Comparison of ENCODE assay signal across 1 cellular context in the genomic region with DNA sequence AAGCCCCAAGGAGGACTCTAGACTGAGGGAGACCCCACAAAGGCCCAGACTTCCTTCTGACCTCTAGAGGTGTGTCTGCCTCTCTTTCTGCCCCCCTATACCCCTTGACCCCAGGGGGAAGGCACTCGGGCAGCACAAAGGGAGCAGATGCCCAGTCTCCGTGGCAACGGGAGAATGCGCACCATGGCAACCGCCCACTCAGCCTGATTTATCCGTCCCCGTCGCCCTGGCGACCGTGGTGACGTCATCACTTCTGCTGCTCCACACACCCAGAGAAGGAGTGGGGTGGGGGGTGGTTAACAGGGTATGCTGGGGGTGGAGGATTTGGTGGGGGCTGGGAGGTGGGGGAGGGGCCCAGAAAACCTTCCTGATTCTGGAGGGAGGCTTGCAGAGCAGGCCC.
TF ChIP-seq lines count a peak whose summit lies in the region.

No MANE protein-coding gene starts in this region.

TF ChIP-seq in IMR-90, 13 proteins besides CTCF, POLR2A, EP300 and RAD21 (continued from another document):
- TF ChIP-seq RFX5 (IDR thresholded peaks at IDR 0.05; ENCODE audit: low read depth, low read length), result no peak
- TF ChIP-seq NFE2L2 (IDR thresholded peaks at IDR 0.05; ENCODE audit: low read depth, low read length), result no peak
- TF ChIP-seq, protein P1, sequence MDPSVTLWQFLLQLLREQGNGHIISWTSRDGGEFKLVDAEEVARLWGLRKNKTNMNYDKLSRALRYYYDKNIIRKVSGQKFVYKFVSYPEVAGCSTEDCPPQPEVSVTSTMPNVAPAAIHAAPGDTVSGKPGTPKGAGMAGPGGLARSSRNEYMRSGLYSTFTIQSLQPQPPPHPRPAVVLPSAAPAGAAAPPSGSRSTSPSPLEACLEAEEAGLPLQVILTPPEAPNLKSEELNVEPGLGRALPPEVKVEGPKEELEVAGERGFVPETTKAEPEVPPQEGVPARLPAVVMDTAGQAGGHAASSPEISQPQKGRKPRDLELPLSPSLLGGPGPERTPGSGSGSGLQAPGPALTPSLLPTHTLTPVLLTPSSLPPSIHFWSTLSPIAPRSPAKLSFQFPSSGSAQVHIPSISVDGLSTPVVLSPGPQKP (IDR thresholded peaks at IDR 0.05; ENCODE audit: borderline replicate concordance, low read depth, low read length), result no peak
